In the genomic region with DNA sequence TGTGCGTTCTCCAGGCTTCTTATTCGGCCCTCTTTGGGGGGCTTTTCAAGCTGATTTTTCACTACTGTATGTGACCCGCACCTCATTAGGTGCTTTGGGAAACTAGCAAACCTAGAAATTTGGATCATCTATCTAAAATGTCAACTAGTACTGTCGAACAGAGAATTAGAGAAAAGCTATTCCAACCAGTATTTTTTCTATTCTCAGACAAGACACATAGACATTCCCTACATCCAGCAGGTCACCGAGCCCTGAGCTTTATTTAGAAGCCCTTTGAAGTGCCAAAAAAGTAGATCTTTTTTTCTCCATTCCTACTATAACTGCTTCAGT, we compare ENCODE assay signal across 8 cellular contexts. TPM values are rescaled to one million over a fixed set of nuclear protein-coding genes. Genes with fewer than 3 reads are reported as not detected.
DNase-seq lines count a peak whose midpoint lies in the region; ATAC-seq, FAIRE-seq and TF ChIP-seq lines count a peak whose summit lies in the region.

No MANE protein-coding gene starts in this region.

- H3K9me3 ChIP-seq in kidney (ENCODE audit: control insufficient read depth in 1 of 2, low read length in 2 of 2) (no peaks in the 10 kb centered on the region), subcutaneous abdominal adipose tissue (ENCODE audit: control insufficient read depth in 5 of 5, low read length in 5 of 5) (no peaks in the 10 kb centered on the region)

- peaks cover 9% of the 10 kb centered on the region for H3K27me3 Mint-ChIP-seq in T-helper 1 cell treated with Interleukin-12 subunit alpha and Interleukin-12 subunit beta and Interleukin-4 antibody, amounts not matched to agents 30 μg/mL and 1 μg/mL, for 36 hours (ENCODE audit: low read depth)
- H3K27me3 Mint-ChIP-seq in activated T-helper 2 cell treated with anti-CD3 and anti-CD28 coated beads, Interferon-gamma antibody, Interleukin-2, Interleukin-4, amounts not matched to agents 10 μg/mL and 5 μg/mL and 100 μg/mL, durations not matched to agents 14 hours and 24 hours and 36 hours (ENCODE audit: low read depth): peaks cover 7% of the 10 kb centered on the region

- FAIRE-seq in kidney (lab: Jason Lieb, UNC): no peak

- peak overlapping the region; percentile 17 to 71 for H3K9ac ChIP-seq in kidney (ENCODE audit: low read length in 2 of 2)
- peak overlapping the region in 4 of 5 donors; percentile 52 to 86 (median 66) for H3K9ac ChIP-seq in subcutaneous abdominal adipose tissue (ENCODE audit: low read length in 5 of 5)

- H3K4me3 ChIP-seq in kidney (ENCODE audit: low read length in 2 of 2) (peak overlapping the region; percentile 87 to 90), subcutaneous abdominal adipose tissue (ENCODE audit: low read depth in 1 of 5, low read length in 5 of 5) (peak overlapping the region; percentile 78 to 88 (median 81))

- H3K9me3 Mint-ChIP-seq in T-helper 1 cell treated with Interleukin-12 subunit alpha and Interleukin-12 subunit beta and Interleukin-4 antibody, amounts not matched to agents 30 μg/mL and 1 μg/mL, for 36 hours: no peaks in the 10 kb centered on the region
- H3K9me3 Mint-ChIP-seq in activated T-helper 2 cell treated with anti-CD3 and anti-CD28 coated beads, Interferon-gamma antibody, Interleukin-2, Interleukin-4, amounts not matched to agents 10 μg/mL and 5 μg/mL and 100 μg/mL, durations not matched to agents 14 hours and 24 hours and 36 hours: no peaks in the 10 kb centered on the region

- peak overlapping the region; percentile 91 for H3K4me3 Mint-ChIP-seq in T-helper 1 cell treated with Interleukin-12 subunit alpha and Interleukin-12 subunit beta and Interleukin-4 antibody, amounts not matched to agents 30 μg/mL and 1 μg/mL, for 36 hours
- peak overlapping the region; percentile 98 for H3K4me3 Mint-ChIP-seq in activated T-helper 2 cell treated with anti-CD3 and anti-CD28 coated beads, Interferon-gamma antibody, Interleukin-2, Interleukin-4, amounts not matched to agents 10 μg/mL and 5 μg/mL and 100 μg/mL, durations not matched to agents 14 hours and 24 hours and 36 hours (ENCODE audit: low read depth)

- H3K27ac ChIP-seq in kidney (ENCODE audit: low read depth in 2 of 2, low read length in 2 of 2) (peak overlapping the region in 1 of 2 donors; percentile 69), subcutaneous abdominal adipose tissue (ENCODE audit: low read depth, low read length) (no peak overlapping the region)

- DNase-seq in T-helper 1 cell: no peak
- DNase-seq in activated T-helper 2 cell treated with anti-CD3 and anti-CD28 coated beads, Interferon-gamma antibody, Interleukin-2, Interleukin-4, amounts not matched to agents 10 μg/mL and 5 μg/mL and 100 μg/mL, durations not matched to agents 14 hours and 24 hours and 36 hours (ENCODE audit: low spot score): no peak
- no peak for DNase-seq in kidney
- no peak for DNase-seq in MV-4-11 (lab: John Stamatoyannopoulos, UW)

- peaks cover 25% of the 10 kb centered on the region for H3K4me1 Mint-ChIP-seq in T-helper 1 cell treated with Interleukin-12 subunit alpha and Interleukin-12 subunit beta and Interleukin-4 antibody, amounts not matched to agents 30 μg/mL and 1 μg/mL, for 36 hours (ENCODE audit: low read depth)
- H3K4me1 Mint-ChIP-seq in activated T-helper 2 cell treated with anti-CD3 and anti-CD28 coated beads, Interferon-gamma antibody, Interleukin-2, Interleukin-4, amounts not matched to agents 10 μg/mL and 5 μg/mL and 100 μg/mL, durations not matched to agents 14 hours and 24 hours and 36 hours (ENCODE audit: low read depth): peaks cover 23% of the 10 kb centered on the region

- peaks cover 24% of the 10 kb centered on the region for H3K36me3 Mint-ChIP-seq in T-helper 1 cell treated with Interleukin-12 subunit alpha and Interleukin-12 subunit beta and Interleukin-4 antibody, amounts not matched to agents 30 μg/mL and 1 μg/mL, for 36 hours (ENCODE audit: low read depth)
- H3K36me3 Mint-ChIP-seq in activated T-helper 2 cell treated with anti-CD3 and anti-CD28 coated beads, Interferon-gamma antibody, Interleukin-2, Interleukin-4, amounts not matched to agents 10 μg/mL and 5 μg/mL and 100 μg/mL, durations not matched to agents 14 hours and 24 hours and 36 hours (ENCODE audit: low read depth): peaks cover 40% of the 10 kb centered on the region

- ATAC-seq in HG03045 (IDR thresholded peaks at IDR 0.05; ENCODE audit: unreplicated experiment) (no peak), GM21786 (IDR thresholded peaks at IDR 0.05; ENCODE audit: unreplicated experiment) (no peak)

- intact Hi-C loops in activated T-helper 2 cell treated with anti-CD3 and anti-CD28 coated beads, Interferon-gamma antibody, Interleukin-2, Interleukin-4, amounts not matched to agents 10 μg/mL and 5 μg/mL and 100 μg/mL, durations not matched to agents 14 hours and 24 hours and 36 hours (cut with micrococcal nuclease): loop anchor here (2.0 kb wide), 1 partner anchor 46 kb away; no protein-coding TSS in a partner anchor
- intact Hi-C loops in kidney (cut with DNase I): no loop called here

- peaks cover 0 to 3% of the 10 kb centered on the region in 2 donors for H3K36me3 ChIP-seq in kidney (ENCODE audit: control insufficient read depth in 1 of 2, insufficient read depth in 2 of 2, low read length in 2 of 2)
- peaks cover 0 to 20% (median 10%) of the 10 kb centered on the region in 5 donors for H3K36me3 ChIP-seq in subcutaneous abdominal adipose tissue (ENCODE audit: control insufficient read depth in 5 of 5, insufficient read depth in 5 of 5, low read length in 5 of 5)

- H3K4me1 ChIP-seq in kidney (ENCODE audit: control insufficient read depth in 1 of 2, insufficient read depth in 1 of 2, low read depth in 1 of 2, low read length in 2 of 2) (peaks cover 8 to 9% of the 10 kb centered on the region in 2 donors), subcutaneous abdominal adipose tissue (ENCODE audit: control insufficient read depth in 5 of 5, insufficient read depth in 5 of 5, low read length in 5 of 5) (peaks cover 6 to 16% (median 14%) of the 10 kb centered on the region in 5 donors)

- no peak for TF ChIP-seq CTCF in kidney (IDR thresholded peaks at IDR 0.05; ENCODE audit: borderline replicate concordance, extremely low read depth, insufficient read depth)

- H3K27me3 ChIP-seq in subcutaneous abdominal adipose tissue (ENCODE audit: control insufficient read depth in 5 of 5, insufficient read depth in 4 of 5, low read length in 5 of 5): no peaks in the 10 kb centered on the region

- peak overlapping the region; percentile 94 for H3K27ac Mint-ChIP-seq in T-helper 1 cell treated with Interleukin-12 subunit alpha and Interleukin-12 subunit beta and Interleukin-4 antibody, amounts not matched to agents 30 μg/mL and 1 μg/mL, for 36 hours
- peak overlapping the region; percentile 90 for H3K27ac Mint-ChIP-seq in activated T-helper 2 cell treated with anti-CD3 and anti-CD28 coated beads, Interferon-gamma antibody, Interleukin-2, Interleukin-4, amounts not matched to agents 10 μg/mL and 5 μg/mL and 100 μg/mL, durations not matched to agents 14 hours and 24 hours and 36 hours

RNA-seq across cellular contexts. Expression of gene SSR2, which starts 0.3 kb away (rescaled TPM):
- 227 and 239 TPM in 2 replicates for total RNA-seq in activated T-helper 2 cell treated with anti-CD3 and anti-CD28 coated beads, Interferon-gamma antibody, Interleukin-2, Interleukin-4, amounts not matched to agents 10 μg/mL and 5 μg/mL and 100 μg/mL, durations not matched to agents 14 hours and 24 hours and 36 hours
- total RNA-seq in kidney: 175 TPM
- polyA plus RNA-seq in kidney (ENCODE audit: insufficient read depth, low read depth, low replicate concordance): 300 TPM

RNA-seq across cellular contexts. Expression of gene UBQLN4, which starts 32.5 kb away (rescaled TPM):
- total RNA-seq in activated T-helper 2 cell treated with anti-CD3 and anti-CD28 coated beads, Interferon-gamma antibody, Interleukin-2, Interleukin-4, amounts not matched to agents 10 μg/mL and 5 μg/mL and 100 μg/mL, durations not matched to agents 14 hours and 24 hours and 36 hours: 71.3 and 73.3 TPM in 2 replicates
- 24.5 TPM for total RNA-seq in kidney
- polyA plus RNA-seq in kidney (ENCODE audit: insufficient read depth, low read depth, low replicate concordance): 24.6 TPM

RNA-seq across cellular contexts. Expression of gene LAMTOR2, which starts 33.5 kb away (rescaled TPM):
- total RNA-seq in activated T-helper 2 cell treated with anti-CD3 and anti-CD28 coated beads, Interferon-gamma antibody, Interleukin-2, Interleukin-4, amounts not matched to agents 10 μg/mL and 5 μg/mL and 100 μg/mL, durations not matched to agents 14 hours and 24 hours and 36 hours: 71.0 and 72.5 TPM in 2 replicates
- total RNA-seq in kidney: 50.8 TPM
- 200 TPM for polyA plus RNA-seq in kidney (ENCODE audit: insufficient read depth, low read depth, low replicate concordance)

RNA-seq across cellular contexts. Expression of gene RAB25, which starts 39.9 kb away (rescaled TPM):
- total RNA-seq in activated T-helper 2 cell treated with anti-CD3 and anti-CD28 coated beads, Interferon-gamma antibody, Interleukin-2, Interleukin-4, amounts not matched to agents 10 μg/mL and 5 μg/mL and 100 μg/mL, durations not matched to agents 14 hours and 24 hours and 36 hours: 0.18 and 0.21 TPM in 2 replicates
- total RNA-seq in kidney: 51.4 TPM
- polyA plus RNA-seq in kidney (ENCODE audit: insufficient read depth, low read depth, low replicate concordance): 73.0 TPM

RNA-seq across cellular contexts. Expression of gene ARHGEF2, which starts 42.7 kb away (rescaled TPM):
- 211 and 216 TPM in 2 replicates for total RNA-seq in activated T-helper 2 cell treated with anti-CD3 and anti-CD28 coated beads, Interferon-gamma antibody, Interleukin-2, Interleukin-4, amounts not matched to agents 10 μg/mL and 5 μg/mL and 100 μg/mL, durations not matched to agents 14 hours and 24 hours and 36 hours
- total RNA-seq in kidney: 99.6 TPM
- 32.3 TPM for polyA plus RNA-seq in kidney (ENCODE audit: insufficient read depth, low read depth, low replicate concordance)
